ENCODE assay signal across 1 cellular context in genomic region chr3:136752327-136753111, GRCh38.
TF ChIP-seq lines count a peak whose summit lies in the region.

STAG1 (minus strand) TSS chr3:136752378; CDS start chr3:136630898, 121,480 bp downstream.

TF ChIP-seq in GM12878, 131 proteins besides CTCF, POLR2A, EP300 and RAD21 (continued from another document and continues in another):
- TF ChIP-seq PKNOX1 (IDR thresholded peaks at IDR 0.05) (no peak; the same call in 1 of the 2 replicates), RCOR1 (conservative IDR thresholded peaks at IDR 0.05; ENCODE audit: low read depth, low read length) (0 out of 2 replicates have a peak, but pooled peaks have one; percentile 38), ZBTB11 (CRISPR knock-in tag; IDR thresholded peaks at IDR 0.05) (no peak), DPF2 (IDR thresholded peaks at IDR 0.05) (peak; percentile 18; the same call in 1 of the 2 replicates), POU2F2 (IDR thresholded peaks at IDR 0.05; ENCODE audit: borderline replicate concordance, low read depth, low read length) (0 out of 3 replicates have a peak, but pooled peaks have one; percentile 91), SMAD1 (IDR thresholded peaks at IDR 0.05; ENCODE audit: low read depth, partially characterized antibody) (no peak), RUNX3 (IDR thresholded peaks at IDR 0.05; ENCODE audit: low read length) (0 out of 2 replicates have a peak, but pooled peaks have one; percentile 44), GATAD2B (conservative IDR thresholded peaks at IDR 0.05; ENCODE audit: low read depth) (peak; percentile 16; the same call in 1 of the 2 replicates), ZNF274 (IDR thresholded peaks at IDR 0.05; ENCODE audit: insufficient read depth, insufficient read length) (no peak), SMARCA5 (IDR thresholded peaks at IDR 0.05) (peak; percentile 98), STAT1 (conservative IDR thresholded peaks at IDR 0.05) (no peak), BACH1 (IDR thresholded peaks at IDR 0.05; ENCODE audit: borderline replicate concordance) (peak; percentile 14), CREB1 (IDR thresholded peaks at IDR 0.05; ENCODE audit: low read depth) (peak; percentile 80), SIX5 (IDR thresholded peaks at IDR 0.05; ENCODE audit: low read depth, low read length, severe bottlenecking) (no peak), NFXL1 (IDR thresholded peaks at IDR 0.05; ENCODE audit: borderline replicate concordance) (no peak), USF2 (IDR thresholded peaks at IDR 0.05; ENCODE audit: borderline replicate concordance, low read depth, low read length) (no peak), NR2F1 (conservative IDR thresholded peaks at IDR 0.05) (no peak), IRF3 (IDR thresholded peaks at IDR 0.05) (0 out of 2 replicates have a peak, but pooled peaks have one; percentile 39), MXI1 (IDR thresholded peaks at IDR 0.05; ENCODE audit: low read depth, low read length) (no peak), ZZZ3 (IDR thresholded peaks at IDR 0.05; ENCODE audit: control insufficient read depth, insufficient read length, low read depth) (no peak), TCF7 (IDR thresholded peaks at IDR 0.05; ENCODE audit: borderline replicate concordance) (no peak), ZNF217 (IDR thresholded peaks at IDR 0.05) (0 out of 2 replicates have a peak, but pooled peaks have one; percentile 5), CBX5 (IDR thresholded peaks at IDR 0.05; ENCODE audit: low read depth) (peak; percentile 85; the same call in 1 of the 2 replicates), ATF3 (IDR thresholded peaks at IDR 0.05; ENCODE audit: borderline replicate concordance, extremely low read depth, low read depth, low read length) (peak; percentile 22; the same call in 1 of the 2 replicates), ZNF622 (IDR thresholded peaks at IDR 0.05) (no peak), BCL3 (IDR thresholded peaks at IDR 0.05; ENCODE audit: borderline replicate concordance, insufficient read depth, low read depth, low read length, poor library complexity, severe bottlenecking) (no peak), TBL1XR1 (IDR thresholded peaks at IDR 0.05; ENCODE audit: low read depth, low read length) (no peak; the same call in 1 of the 2 replicates), MEF2B (IDR thresholded peaks at IDR 0.05; ENCODE audit: partially characterized antibody, poor library complexity, severe bottlenecking) (peak; percentile 37), MTA2 (IDR thresholded peaks at IDR 0.05; ENCODE audit: low read depth) (no peak), MYB (IDR thresholded peaks at IDR 0.05; ENCODE audit: borderline replicate concordance, low read depth, low read length) (no peak), GABPA (IDR thresholded peaks at IDR 0.05; ENCODE audit: low read depth) (no peak), CEBPB (IDR thresholded peaks at IDR 0.05; ENCODE audit: borderline replicate concordance in 1 of 2, low read depth in 2 of 2, low read length in 2 of 2) (no peak), SMC3 (IDR thresholded peaks at IDR 0.05; ENCODE audit: borderline replicate concordance, low read length) (peak; percentile 92), KLF5 (IDR thresholded peaks at IDR 0.05; ENCODE audit: partially characterized antibody) (peak; percentile 71), HDGF (IDR thresholded peaks at IDR 0.05) (no peak), ATF2 (IDR thresholded peaks at IDR 0.05; ENCODE audit: low read length) (no peak), E4F1 (IDR thresholded peaks at IDR 0.05; ENCODE audit: borderline replicate concordance, partially characterized antibody) (peak; percentile 42), YY1 (IDR thresholded peaks at IDR 0.05; ENCODE audit: low read depth, low read length) (peak; percentile 87), SIN3A (IDR thresholded peaks at IDR 0.05; ENCODE audit: low read depth, low read length) (0 out of 2 replicates have a peak, but pooled peaks have one; percentile 47), SREBF2 (IDR thresholded peaks at IDR 0.05; ENCODE audit: low read length) (no peak), ZBTB33 (IDR thresholded peaks at IDR 0.05) (no peak), FOXK2 (IDR thresholded peaks at IDR 0.05) (no peak), EZH2 (IDR thresholded peaks at IDR 0.05; ENCODE audit: borderline replicate concordance, control insufficient read depth, low read depth, low read length) (no peak), ATF7 (IDR thresholded peaks at IDR 0.05; ENCODE audit: low read depth) (peak; percentile 72), CEBPZ (IDR thresholded peaks at IDR 0.05; ENCODE audit: low read depth, low read length) (no peak), FOS (IDR thresholded peaks at IDR 0.05; ENCODE audit: borderline replicate concordance, extremely low read depth, insufficient read length) (no peak), WRNIP1 (IDR thresholded peaks at IDR 0.05; ENCODE audit: borderline replicate concordance, low read depth, low read length) (no peak), ASH2L (IDR thresholded peaks at IDR 0.05; ENCODE audit: borderline replicate concordance, low read depth) (no peak; the same call in 1 of the 2 replicates)
